In genomic region chr11:59666969-59667368, GRCh38 we compare ENCODE assay signal across 9 cellular contexts. TPM values are rescaled to one million over a fixed set of nuclear protein-coding genes. Genes with fewer than 3 reads are reported as not detected.
A peak's percentile ranks its signal among the peaks of the same experiment; 100 is the strongest.
DNase-seq lines count a peak whose midpoint lies in the region; FAIRE-seq and TF ChIP-seq lines count a peak whose summit lies in the region.
"Had no signal": no experiment of that assay in that cellular context is flagged by ENCODE, and none has a peak within 500 bp of the region (broad histone marks: within the 10 kb centered on the region; RNA-seq: fewer than 3 reads in every experiment).

No MANE protein-coding gene starts in this region.

- H3K4me1 ChIP-seq in fibroblast of lung (ENCODE audit: control insufficient read depth, extremely low read depth, insufficient read depth, low read length), result no peaks in the 10 kb centered on the region
- peaks cover 1 to 6% of the 10 kb centered on the region in 2 donors for H3K4me1 ChIP-seq in small intestine (ENCODE audit: control insufficient read depth in 2 of 2, insufficient read depth in 1 of 2, low read depth in 1 of 2, low read length in 1 of 2)

- no peaks in the 10 kb centered on the region for H3K9me3 ChIP-seq in SK-N-MC (ENCODE audit: low read depth, low read length)
- no peaks in the 10 kb centered on the region for H3K9me3 ChIP-seq in fibroblast of lung (ENCODE audit: control insufficient read depth, insufficient read depth, low read depth, low read length)
- H3K9me3 ChIP-seq in small intestine (ENCODE audit: control insufficient read depth, low read depth), result no peaks in the 10 kb centered on the region

- no peaks in the 10 kb centered on the region for H3K27me3 Mint-ChIP-seq in T-helper 1 cell treated with Interleukin-12 subunit alpha and Interleukin-12 subunit beta and Interleukin-4 antibody, amounts not matched to agents 30 μg/mL and 1 μg/mL, for 36 hours (ENCODE audit: low read depth)

- H3K27me3 ChIP-seq in fibroblast of lung (ENCODE audit: control insufficient read depth, insufficient read depth, low read length), result no peaks in the 10 kb centered on the region
- H3K27me3 ChIP-seq in small intestine (ENCODE audit: control insufficient read depth in 2 of 2, insufficient read depth in 2 of 2, low read length in 2 of 2), result no peaks in the 10 kb centered on the region

- WGBS in small intestine, 3 donors, result 6 to 41% (median 32%) methylated on average over 1 of the region's 1 CpG

- no peak for TF ChIP-seq CTCF in fibroblast of lung (conservative IDR thresholded peaks at IDR 0.05 in 1 of 2, IDR thresholded peaks at IDR 0.05 in 1 of 2; ENCODE audit: low read depth in 1 of 2, low read length in 2 of 2)

- peak overlapping the region; percentile 93 for H3K27ac Mint-ChIP-seq in T-helper 1 cell treated with Interleukin-12 subunit alpha and Interleukin-12 subunit beta and Interleukin-4 antibody, amounts not matched to agents 30 μg/mL and 1 μg/mL, for 36 hours

- H3K4me1 Mint-ChIP-seq in T-helper 1 cell treated with Interleukin-12 subunit alpha and Interleukin-12 subunit beta and Interleukin-4 antibody, amounts not matched to agents 30 μg/mL and 1 μg/mL, for 36 hours (ENCODE audit: low read depth), result peaks cover 42% of the 10 kb centered on the region

- no peak overlapping the region for H2AFZ ChIP-seq in fibroblast of lung (ENCODE audit: low read length)

- peak overlapping the region; percentile 92 for H3K4me3 Mint-ChIP-seq in T-helper 1 cell treated with Interleukin-12 subunit alpha and Interleukin-12 subunit beta and Interleukin-4 antibody, amounts not matched to agents 30 μg/mL and 1 μg/mL, for 36 hours

- H3K36me3 Mint-ChIP-seq in T-helper 1 cell treated with Interleukin-12 subunit alpha and Interleukin-12 subunit beta and Interleukin-4 antibody, amounts not matched to agents 30 μg/mL and 1 μg/mL, for 36 hours (ENCODE audit: low read depth), result peaks cover 23% of the 10 kb centered on the region

- DNase-seq in T-helper 1 cell (no peak), SK-N-MC (ENCODE audit: low read depth, low spot score) (no peak), fibroblast of lung (ENCODE audit: low read depth in 2 of 2) (peak in 1 of 2 donors; percentile 58), small intestine (peak; percentile 6), NCI-H774 (lab: John Stamatoyannopoulos, UW) (no peak), NCI-H524 treated with DMSO at 0.1 percent for 48 hours (lab: John Stamatoyannopoulos, UW) (no peak), NCI-H82 treated with DMSO at 0.1 percent for 48 hours (lab: John Stamatoyannopoulos, UW; ENCODE audit: unreplicated experiment) (no peak)

- H3K79me2 ChIP-seq in fibroblast of lung (ENCODE audit: control insufficient read depth, insufficient read depth, low read length), result peaks cover 38% of the 10 kb centered on the region

- H3K36me3 ChIP-seq in SK-N-MC (ENCODE audit: insufficient read depth, low read length), result peaks cover 54% of the 10 kb centered on the region
- H3K36me3 ChIP-seq in fibroblast of lung (ENCODE audit: control insufficient read depth, insufficient read depth, low read length), result peaks cover 8% of the 10 kb centered on the region
- H3K36me3 ChIP-seq in small intestine (ENCODE audit: control insufficient read depth in 2 of 2, insufficient read depth in 2 of 2, low read length in 2 of 2), result peaks cover 0 to 8% of the 10 kb centered on the region in 2 donors

- no peaks in the 10 kb centered on the region for H3K9me3 Mint-ChIP-seq in T-helper 1 cell treated with Interleukin-12 subunit alpha and Interleukin-12 subunit beta and Interleukin-4 antibody, amounts not matched to agents 30 μg/mL and 1 μg/mL, for 36 hours

- H3K9ac ChIP-seq in SK-N-MC (ENCODE audit: insufficient read length) (peak overlapping the region; percentile 91), fibroblast of lung (ENCODE audit: insufficient read depth, low read length) (no peak overlapping the region)

- peak overlapping the region; percentile 78 for H3K4me2 ChIP-seq in fibroblast of lung (ENCODE audit: extremely low read depth, insufficient read depth, low read length)

- H3K27ac ChIP-seq in SK-N-MC, result peak overlapping the region; percentile 59; the same call in 1 of the 2 replicates
- H3K27ac ChIP-seq in fibroblast of lung (ENCODE audit: insufficient read depth, low read length), result peak overlapping the region; percentile 44
- no peak overlapping the region for H3K27ac ChIP-seq in small intestine (ENCODE audit: low read depth in 1 of 2, low read length in 1 of 2)

- no peak for FAIRE-seq in small intestine (lab: Jason Lieb, UNC)

- peak overlapping the region; percentile 99 for H3K4me3 ChIP-seq in SK-N-MC
- H3K4me3 ChIP-seq in fibroblast of lung (replicated peaks in 1 of 4; ENCODE audit: control extremely low read depth in 1 of 4, insufficient read depth in 1 of 4, low read depth in 3 of 4, low read length in 4 of 4), result peak overlapping the region; percentile 22 to 84 (median 46)
- no peak overlapping the region for H3K4me3 ChIP-seq in small intestine (ENCODE audit: low read depth in 1 of 2, low read length in 2 of 2)

- no peaks in the 10 kb centered on the region for H4K20me1 ChIP-seq in fibroblast of lung (ENCODE audit: control insufficient read depth, extremely low read depth, insufficient read depth, low read length)

RNA-seq across cellular contexts. Expression of gene PATL1, which starts 1.9 kb away (rescaled TPM):
- 8.2 and 11.6 TPM in 2 replicates for total RNA-seq in fibroblast of lung
- 66.4 and 68.1 TPM in 2 replicates for polyA plus RNA-seq in fibroblast of lung
- 31.5 and 31.8 TPM in 2 replicates for polyA plus RNA-seq in fibroblast of lung (2012)
- polyA minus RNA-seq in fibroblast of lung (ENCODE audit: low replicate concordance), result 36.2 and 43.5 TPM in 2 replicates
- 10 to 100 TPM; 14.5 to 22.3 (median 15.7) TPM for polyA plus RNA-seq in small intestine

RNA-seq across cellular contexts. Expression of gene OR10V1, which starts 46.7 kb away (rescaled TPM):
- total RNA-seq in fibroblast of lung, result not detected in 2 replicates
- polyA plus RNA-seq in fibroblast of lung (not detected in 2 replicates), small intestine (not detected)
- not detected in 2 replicates for polyA plus RNA-seq in fibroblast of lung (2012)
- polyA minus RNA-seq in fibroblast of lung (ENCODE audit: low replicate concordance), result 2.9 TPM in 1 of 2 replicates, not detected in the other
- total RNA-seq: urinary bladder had no signal
- polyA plus RNA-seq: urinary bladder had no signal

RNA-seq across cellular contexts. Expression of gene OSBP, which starts 51.4 kb away (rescaled TPM):
- 29.5 and 44.1 TPM in 2 replicates for total RNA-seq in fibroblast of lung
- polyA plus RNA-seq in fibroblast of lung (32.4 and 34.0 TPM in 2 replicates), small intestine (10 to 100 TPM; 22.2 to 27.3 (median 25.9) TPM)
- 27.5 and 29.6 TPM in 2 replicates for polyA plus RNA-seq in fibroblast of lung (2012)
- polyA minus RNA-seq in fibroblast of lung (ENCODE audit: low replicate concordance), result 31.3 and 38.8 TPM in 2 replicates

Comparison
In these comparisons a context has a peak if more than half of its experiments do, and no peak if none do; other contexts are left out.
1. H3K27ac ChIP-seq: peak in SK-N-MC (single experiment) and fibroblast of lung (single experiment); none in small intestine (0 of 2).
2. H3K4me3 ChIP-seq: peak in SK-N-MC (single experiment) and fibroblast of lung (4 of 4); none in small intestine (0 of 2).